26 cellular contexts compared by ENCODE assay signal in genomic region chr15:63299981-63300575, GRCh38.
"Had no signal": no experiment of that assay in that cellular context is flagged by ENCODE, and none has a peak within 500 bp of the region (broad histone marks: within the 10 kb centered on the region; RNA-seq: fewer than 3 reads in every experiment).

No MANE protein-coding gene starts in this region.

- H3K27me3 ChIP-seq: esophagus squamous epithelium, right atrium auricular region, suprapubic skin, transverse colon, vagina had no signal

- H3K9me3 Mint-ChIP-seq: memory B cell; naive thymus-derived CD4-positive, alpha-beta T cell; nephron; stimulated activated naive CD8-positive, alpha-beta T cell treated with anti-CD3 and anti-CD28 coated beads, Interleukin-15, amount 100 ng/mL, for 72 hours had no signal

- H3K27me3 Mint-ChIP-seq: memory B cell; naive thymus-derived CD4-positive, alpha-beta T cell; stimulated activated naive CD8-positive, alpha-beta T cell treated with anti-CD3 and anti-CD28 coated beads, Interleukin-15, amount 100 ng/mL, for 72 hours had no signal

- H3K4me3 Mint-ChIP-seq: memory B cell; naive thymus-derived CD4-positive, alpha-beta T cell; nephron; stimulated activated naive CD8-positive, alpha-beta T cell treated with anti-CD3 and anti-CD28 coated beads, Interleukin-15, amount 100 ng/mL, for 72 hours had no signal

- H3K4me1 ChIP-seq: esophagus squamous epithelium, lower lobe of right lung, prostate gland, right atrium auricular region, suprapubic skin, transverse colon, vagina had no signal

- H3K4me3 ChIP-seq: coronary artery, esophagus squamous epithelium, lower lobe of right lung, prostate gland, right atrium auricular region, smooth muscle cell, suprapubic skin, transverse colon, vagina had no signal

- DNase-seq: dermis blood vessel endothelial cell; effector memory CD4-positive, alpha-beta T cell; esophagus squamous epithelium; foreskin melanocyte; left ventricle myocardium superior; lower lobe of right lung; midbrain; naive thymus-derived CD4-positive, alpha-beta T cell; nucleus accumbens; stimulated activated CD4-positive, alpha-beta T cell treated with anti-CD3 and anti-CD28 coated beads, Interleukin-12 subunit alpha, Interleukin-12 subunit beta, amount 100 ng/mL, for 4 hours; stimulated activated CD4-positive, alpha-beta T cell treated with anti-CD3 and anti-CD28 coated beads, Interleukin-1b, Interleukin-23, amount 100 ng/mL, for 48 hours; stimulated activated CD4-positive, alpha-beta T cell treated with anti-CD3 and anti-CD28 coated beads, Interleukin-4, amount 100 ng/mL, for 1 hour; stimulated activated CD8-positive, alpha-beta memory T cell treated with anti-CD3 and anti-CD28 coated beads, Interleukin-4, amount 100 ng/mL, for 48 hours; stimulated activated naive CD4-positive, alpha-beta T cell; stimulated activated naive CD8-positive, alpha-beta T cell treated with anti-CD3 and anti-CD28 coated beads, Interleukin-15, amount 100 ng/mL, for 72 hours; transverse colon had no signal

- H3K27ac Mint-ChIP-seq: memory B cell had no signal

- H3K9me3 ChIP-seq: esophagus squamous epithelium, lower lobe of right lung, prostate gland, right atrium auricular region, suprapubic skin, transverse colon, vagina had no signal

- ATAC-seq: left ventricle myocardium superior; lower lobe of right lung; naive thymus-derived CD4-positive, alpha-beta T cell; sciatic nerve; stimulated activated naive CD8-positive, alpha-beta T cell treated with anti-CD3 and anti-CD28 coated beads, Interleukin-15, amount 100 ng/mL, for 72 hours had no signal

- FAIRE-seq: keratinocyte had no signal

- H3K27ac ChIP-seq: coronary artery, esophagus squamous epithelium, lower lobe of right lung, prostate gland, right atrium auricular region, suprapubic skin, transverse colon, vagina had no signal

- H3K36me3 ChIP-seq: prostate gland, vagina had no signal
